Comparison of ENCODE assay signal across 1 cellular context in the genomic region with DNA sequence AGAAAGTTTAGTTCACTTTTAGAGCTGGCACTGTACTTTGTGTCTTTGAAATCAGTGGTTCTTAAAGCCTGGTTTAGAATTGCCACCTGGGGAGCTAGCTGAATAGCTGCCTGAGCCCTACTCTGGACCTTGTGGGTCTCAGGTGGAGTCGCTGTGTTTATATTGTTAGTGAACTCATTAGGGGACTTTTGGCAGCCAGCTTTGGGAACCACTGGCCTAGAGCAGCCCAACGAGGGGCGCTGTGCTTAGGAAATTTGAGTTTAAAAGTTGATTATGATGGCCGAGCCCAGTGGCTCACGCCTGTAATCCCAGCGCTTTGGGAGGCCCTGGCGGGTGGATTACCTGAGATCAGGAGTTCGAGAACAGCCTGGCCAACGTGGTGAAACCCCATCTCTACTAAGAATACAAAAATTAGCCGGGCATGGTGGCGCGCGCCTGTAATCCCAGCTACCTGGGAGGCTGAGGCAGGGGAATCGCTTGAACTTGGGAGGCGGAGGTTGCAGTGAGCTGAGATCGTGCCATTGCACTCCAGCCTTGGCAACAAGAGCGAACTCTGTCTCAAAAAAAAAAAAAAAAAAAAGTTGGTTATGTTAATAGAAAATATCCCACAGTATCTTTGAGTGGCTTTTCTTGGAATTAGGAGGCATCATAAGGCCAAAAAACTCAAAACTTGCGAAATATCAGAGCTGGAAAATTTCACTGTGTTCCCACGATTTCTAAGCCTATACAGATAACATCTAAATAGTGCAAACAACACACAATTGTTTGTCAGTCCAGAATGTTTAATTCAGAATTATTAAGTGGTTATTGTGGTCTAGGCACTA.
A peak's percentile ranks its signal among the peaks of the same experiment; 100 is the strongest.
TF ChIP-seq lines count a peak whose summit lies in the region.

No MANE protein-coding gene starts in this region.

TF ChIP-seq in HepG2, 621 proteins besides CTCF, POLR2A, EP300 and RAD21:
- TF ChIP-seq ZNF567 (CRISPR knock-in tag; IDR thresholded peaks at IDR 0.05; ENCODE audit: borderline replicate concordance) = no peak
- TF ChIP-seq, protein P1, sequence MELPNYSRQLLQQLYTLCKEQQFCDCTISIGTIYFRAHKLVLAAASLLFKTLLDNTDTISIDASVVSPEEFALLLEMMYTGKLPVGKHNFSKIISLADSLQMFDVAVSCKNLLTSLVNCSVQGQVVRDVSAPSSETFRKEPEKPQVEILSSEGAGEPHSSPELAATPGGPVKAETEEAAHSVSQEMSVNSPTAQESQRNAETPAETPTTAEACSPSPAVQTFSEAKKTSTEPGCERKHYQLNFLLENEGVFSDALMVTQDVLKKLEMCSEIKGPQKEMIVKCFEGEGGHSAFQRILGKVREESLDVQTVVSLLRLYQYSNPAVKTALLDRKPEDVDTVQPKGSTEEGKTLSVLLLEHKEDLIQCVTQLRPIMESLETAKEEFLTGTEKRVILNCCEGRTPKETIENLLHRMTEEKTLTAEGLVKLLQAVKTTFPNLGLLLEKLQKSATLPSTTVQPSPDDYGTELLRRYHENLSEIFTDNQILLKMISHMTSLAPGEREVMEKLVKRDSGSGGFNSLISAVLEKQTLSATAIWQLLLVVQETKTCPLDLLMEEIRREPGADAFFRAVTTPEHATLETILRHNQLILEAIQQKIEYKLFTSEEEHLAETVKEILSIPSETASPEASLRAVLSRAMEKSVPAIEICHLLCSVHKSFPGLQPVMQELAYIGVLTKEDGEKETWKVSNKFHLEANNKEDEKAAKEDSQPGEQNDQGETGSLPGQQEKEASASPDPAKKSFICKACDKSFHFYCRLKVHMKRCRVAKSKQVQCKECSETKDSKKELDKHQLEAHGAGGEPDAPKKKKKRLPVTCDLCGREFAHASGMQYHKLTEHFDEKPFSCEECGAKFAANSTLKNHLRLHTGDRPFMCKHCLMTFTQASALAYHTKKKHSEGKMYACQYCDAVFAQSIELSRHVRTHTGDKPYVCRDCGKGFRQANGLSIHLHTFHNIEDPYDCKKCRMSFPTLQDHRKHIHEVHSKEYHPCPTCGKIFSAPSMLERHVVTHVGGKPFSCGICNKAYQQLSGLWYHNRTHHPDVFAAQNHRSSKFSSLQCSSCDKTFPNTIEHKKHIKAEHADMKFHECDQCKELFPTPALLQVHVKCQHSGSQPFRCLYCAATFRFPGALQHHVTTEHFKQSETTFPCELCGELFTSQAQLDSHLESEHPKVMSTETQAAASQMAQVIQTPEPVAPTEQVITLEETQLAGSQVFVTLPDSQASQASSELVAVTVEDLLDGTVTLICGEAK (IDR thresholded peaks at IDR 0.05) = no peak
- TF ChIP-seq, protein P1 (CRISPR knock-in tag; IDR thresholded peaks at IDR 0.05) = 0 out of 2 replicates have a peak, but pooled peaks have one; percentile 1
- TF ChIP-seq ZNF235 (CRISPR knock-in tag; IDR thresholded peaks at IDR 0.05; ENCODE audit: borderline replicate concordance) = no peak
- TF ChIP-seq HES4 (CRISPR knock-in tag; IDR thresholded peaks at IDR 0.05; ENCODE audit: borderline replicate concordance) = no peak
- no peak for TF ChIP-seq AGO2 (optimal IDR thresholded peaks at IDR 0.05; ENCODE audit: low read depth, low read length)
- TF ChIP-seq, protein P2, sequence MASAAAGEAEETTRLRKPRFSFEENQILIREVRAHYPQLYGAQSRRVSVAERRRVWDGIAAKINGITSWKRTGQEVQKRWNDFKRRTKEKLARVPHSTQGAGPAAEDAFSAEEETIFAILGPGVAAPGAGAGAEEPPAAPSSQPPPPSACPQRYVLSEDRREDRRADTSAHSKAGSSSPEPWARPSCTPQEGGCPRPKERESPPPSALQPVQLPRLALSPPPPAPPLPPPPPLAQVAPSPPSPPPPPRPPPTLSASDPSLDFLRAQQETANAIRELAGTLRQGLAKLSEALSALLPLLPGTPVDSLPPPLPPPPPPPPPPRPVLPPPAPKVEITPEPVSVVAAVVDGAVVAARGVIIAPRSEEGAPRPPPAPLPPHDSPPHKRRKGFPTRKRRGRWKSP (CRISPR knock-in tag; IDR thresholded peaks at IDR 0.05) = 0 out of 2 replicates have a peak, but pooled peaks have one; percentile 16
- no peak for TF ChIP-seq HMG20B (CRISPR knock-in tag; conservative IDR thresholded peaks at IDR 0.05)
- TF ChIP-seq, protein P3, sequence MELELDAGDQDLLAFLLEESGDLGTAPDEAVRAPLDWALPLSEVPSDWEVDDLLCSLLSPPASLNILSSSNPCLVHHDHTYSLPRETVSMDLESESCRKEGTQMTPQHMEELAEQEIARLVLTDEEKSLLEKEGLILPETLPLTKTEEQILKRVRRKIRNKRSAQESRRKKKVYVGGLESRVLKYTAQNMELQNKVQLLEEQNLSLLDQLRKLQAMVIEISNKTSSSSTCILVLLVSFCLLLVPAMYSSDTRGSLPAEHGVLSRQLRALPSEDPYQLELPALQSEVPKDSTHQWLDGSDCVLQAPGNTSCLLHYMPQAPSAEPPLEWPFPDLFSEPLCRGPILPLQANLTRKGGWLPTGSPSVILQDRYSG (CRISPR knock-in tag; IDR thresholded peaks at IDR 0.05) = 0 out of 2 replicates have a peak, but pooled peaks have one; percentile 25
- peak; percentile 95 for TF ChIP-seq ZNF460 (CRISPR knock-in tag; IDR thresholded peaks at IDR 0.05; ENCODE audit: borderline replicate concordance)
- TF ChIP-seq SAFB2 (CRISPR knock-in tag; IDR thresholded peaks at IDR 0.05; ENCODE audit: borderline replicate concordance, low read depth) = 0 out of 2 replicates have a peak, but pooled peaks have one; percentile 31
- TF ChIP-seq DNMT1 (CRISPR knock-in tag; IDR thresholded peaks at IDR 0.05) = 0 out of 2 replicates have a peak, but pooled peaks have one; percentile 5
- 0 out of 2 replicates have a peak, but pooled peaks have one; percentile 3 for TF ChIP-seq CEBPB (IDR thresholded peaks at IDR 0.05; ENCODE audit: borderline replicate concordance, low read depth, low read length)
- no peak for TF ChIP-seq ZSCAN12 (CRISPR knock-in tag; IDR thresholded peaks at IDR 0.05)
- TF ChIP-seq, protein P4, sequence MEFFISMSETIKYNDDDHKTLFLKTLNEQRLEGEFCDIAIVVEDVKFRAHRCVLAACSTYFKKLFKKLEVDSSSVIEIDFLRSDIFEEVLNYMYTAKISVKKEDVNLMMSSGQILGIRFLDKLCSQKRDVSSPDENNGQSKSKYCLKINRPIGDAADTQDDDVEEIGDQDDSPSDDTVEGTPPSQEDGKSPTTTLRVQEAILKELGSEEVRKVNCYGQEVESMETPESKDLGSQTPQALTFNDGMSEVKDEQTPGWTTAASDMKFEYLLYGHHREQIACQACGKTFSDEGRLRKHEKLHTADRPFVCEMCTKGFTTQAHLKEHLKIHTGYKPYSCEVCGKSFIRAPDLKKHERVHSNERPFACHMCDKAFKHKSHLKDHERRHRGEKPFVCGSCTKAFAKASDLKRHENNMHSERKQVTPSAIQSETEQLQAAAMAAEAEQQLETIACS (CRISPR knock-in tag; IDR thresholded peaks at IDR 0.05) = 0 out of 2 replicates have a peak, but pooled peaks have one; percentile 0
- peak; percentile 64 for TF ChIP-seq ZMYM3 (CRISPR knock-in tag; IDR thresholded peaks at IDR 0.05)
